ENCODE assay signal across 14 cellular contexts in the genomic region with DNA sequence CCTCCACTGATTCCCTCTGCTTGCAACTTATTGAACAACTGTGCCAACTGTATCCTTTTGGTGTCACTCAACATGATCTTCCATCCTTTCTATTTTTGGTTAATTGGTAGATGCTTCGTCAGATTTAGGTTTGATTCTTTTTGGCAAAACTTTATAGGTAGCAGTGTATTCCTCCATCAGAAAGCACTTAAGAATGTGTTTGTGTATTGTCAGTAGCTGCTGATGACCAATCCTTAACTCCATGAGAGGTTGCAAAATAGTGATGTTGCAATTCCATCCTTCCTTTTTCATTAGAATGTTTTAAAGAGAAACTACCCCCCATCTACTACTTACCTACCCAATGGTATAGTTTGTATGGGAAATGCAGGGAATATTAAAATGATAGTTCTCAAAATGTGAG. TPM values are rescaled to one million over a fixed set of nuclear protein-coding genes. Genes with fewer than 3 reads are reported as not detected.
DNase-seq lines count a peak whose midpoint lies in the region; ATAC-seq and TF ChIP-seq lines count a peak whose summit lies in the region.
"Had no signal": no experiment of that assay in that cellular context is flagged by ENCODE, and none has a peak within 500 bp of the region (broad histone marks: within the 10 kb centered on the region; RNA-seq: fewer than 3 reads in every experiment).

No MANE protein-coding gene starts in this region.

- POLR2A ChIA-PET in OCI-LY7 (lab: Charles Lee), result interaction anchor here (0.6 to 1.4 kb wide), 6 partner anchors 13 to 569 kb away, joined by 3 to 10 read pairs (median 3); a partner anchor contains a TSS
- POLR2A ChIA-PET in HEK293T (lab: Yijun Ruan, JAX), result no interaction called here

- H3K9me2 ChIP-seq in OCI-LY7 (ENCODE audit: insufficient read depth, low read length), result no peaks in the 10 kb centered on the region

- H3K79me2 ChIP-seq in OCI-LY7 (ENCODE audit: insufficient read depth, low read depth, low read length), result no peaks in the 10 kb centered on the region

- DNase-seq in Right ventricle myocardium superior (no peak), left ventricle myocardium inferior (no peak), OCI-LY7 (ENCODE audit: low spot score) (no peak), fibroblast of the conjunctiva (ENCODE audit: low read depth) (peak; percentile 48), stromal cell of bone marrow (ENCODE audit: low read depth) (peak; percentile 52), HEK293T (ENCODE audit: extremely low spot score) (no peak), GM13976 (ENCODE audit: low spot score) (no peak), NCI-H1930 (lab: John Stamatoyannopoulos, UW) (no peak)
- DNase-seq: activated T-cell treated with anti-CD3 and anti-CD28 coated beads, Interleukin-2, amount 50 U/mL, for 24 hours; body of pancreas; midbrain; NCI-H2107; T-cell had no signal

- H4K20me1 ChIP-seq in OCI-LY7 (ENCODE audit: insufficient read depth, low read length), result no peaks in the 10 kb centered on the region

- H3K36me3 ChIP-seq in left ventricle myocardium inferior (peaks cover 26% of the 10 kb centered on the region), OCI-LY7 (ENCODE audit: insufficient read depth, low read length) (peaks cover 45% of the 10 kb centered on the region)

- no peak overlapping the region for H3K4me3 ChIP-seq in left ventricle myocardium inferior
- H3K4me3 ChIP-seq in OCI-LY7 (ENCODE audit: low read depth, low read length, poor library complexity, severe bottlenecking), result no peak overlapping the region
- H3K4me3 ChIP-seq: body of pancreas, vagina had no signal

- CTCF ChIA-PET in OCI-LY7 (lab: Charles Lee; ENCODE audit: unreplicated experiment) (no interaction called here), HEK293T (lab: Yijun Ruan, JAX) (no interaction called here)

- no peak overlapping the region for H3K4me2 ChIP-seq in OCI-LY7 (ENCODE audit: low read length)

- H3K4me1 ChIP-seq in left ventricle myocardium inferior (no peaks in the 10 kb centered on the region), OCI-LY7 (ENCODE audit: insufficient read depth, low read length, poor library complexity, severe bottlenecking) (no peaks in the 10 kb centered on the region)
- H3K4me1 ChIP-seq: body of pancreas, vagina had no signal

- peaks cover 6% of the 10 kb centered on the region for H3K27me3 ChIP-seq in left ventricle myocardium inferior (ENCODE audit: low read depth)
- H3K27me3 ChIP-seq: body of pancreas, vagina had no signal

- no peak for TF ChIP-seq CTCF in left ventricle myocardium inferior (IDR thresholded peaks at IDR 0.05; ENCODE audit: borderline replicate concordance)
- no peak for TF ChIP-seq CTCF in OCI-LY7 (conservative IDR thresholded peaks at IDR 0.05; ENCODE audit: low read length)
- TF ChIP-seq CTCF in GM13976 (IDR thresholded peaks at IDR 0.05; ENCODE audit: borderline replicate concordance, control extremely low read depth, extremely low read depth, insufficient read depth, missing control alignments), result no peak

- TSS peak; percentile 12 for BruUV-seq in OCI-LY7 (replicated peaks; lab: Mats Ljungman, UMichigan)

- no peak overlapping the region for H2AFZ ChIP-seq in OCI-LY7 (ENCODE audit: low read length)

- ATAC-seq in Right ventricle myocardium superior (ENCODE audit: poor library complexity), result peak; percentile 38
- ATAC-seq: body of pancreas, T-cell had no signal

- in situ Hi-C loops in GM13976 (cut with MboI; ENCODE audit: low sequenced_read_pairs, unreplicated experiment), result loop anchor here (10.0 kb wide), 1 partner anchor 63 kb away; no protein-coding TSS in a partner anchor

- H3K9me3 ChIP-seq in left ventricle myocardium inferior (replicated peaks), result no peaks in the 10 kb centered on the region
- H3K9me3 ChIP-seq in OCI-LY7 (ENCODE audit: low read length), result no peaks in the 10 kb centered on the region
- H3K9me3 ChIP-seq: body of pancreas, vagina had no signal

- H3K27ac ChIP-seq in left ventricle myocardium inferior (replicated peaks) (no peak overlapping the region), OCI-LY7 (ENCODE audit: low read depth, low read length, poor library complexity, severe bottlenecking) (no peak overlapping the region)
- H3K27ac ChIP-seq: body of pancreas, vagina had no signal

- intact Hi-C loops in Right ventricle myocardium superior (cut with DNase I), result loop anchor here (10.0 kb wide), 1 partner anchor 703 kb away; a partner anchor contains a TSS
- intact Hi-C loops in left ventricle myocardium inferior (cut with micrococcal nuclease), result no loop called here
- intact Hi-C loops in OCI-LY7 (cut with micrococcal nuclease; ENCODE audit: unreplicated experiment), result loop anchor here (5.0 kb wide), 1 partner anchor 700 kb away; a partner anchor contains a TSS

TF ChIP-seq in HEK293T, 16 proteins besides CTCF, POLR2A, EP300 and RAD21:
- no peak for TF ChIP-seq L3MBTL2 (conservative IDR thresholded peaks at IDR 0.05)
- TF ChIP-seq SUZ12 (IDR thresholded peaks at IDR 0.05), result no peak

RNA-seq across cellular contexts. Expression of a gene that starts 22.1 kb away (rescaled TPM):
- total RNA-seq in Right ventricle myocardium superior (4.7 TPM), left ventricle myocardium inferior (6.5 TPM), OCI-LY7 (2022) (53.7 and 57.7 TPM in 2 replicates)
- 38.8 and 40.9 TPM in 2 replicates for total RNA-seq in OCI-LY7 (2014; rRNA removed; shearing (Covaris generic))

RNA-seq across cellular contexts. Expression of a gene that starts 22.8 kb away (rescaled TPM):
- total RNA-seq in Right ventricle myocardium superior (19.2 TPM), left ventricle myocardium inferior (22.2 TPM), OCI-LY7 (2022) (67.4 and 75.9 TPM in 2 replicates)
- 53.5 and 57.7 TPM in 2 replicates for total RNA-seq in OCI-LY7 (2014; rRNA removed; shearing (Covaris generic))

Comparison
In these comparisons a context has a peak if more than half of its experiments do, and no peak if none do; other contexts are left out.
1. DNase-seq: peak in fibroblast of the conjunctiva (single experiment) and stromal cell of bone marrow (single experiment); none in Right ventricle myocardium superior (single experiment), left ventricle myocardium inferior (single experiment), OCI-LY7 (single experiment), HEK293T (single experiment), GM13976 (single experiment) and NCI-H1930 (0 of 2).